ENCODE assay signal across 11 cellular contexts in the genomic region with DNA sequence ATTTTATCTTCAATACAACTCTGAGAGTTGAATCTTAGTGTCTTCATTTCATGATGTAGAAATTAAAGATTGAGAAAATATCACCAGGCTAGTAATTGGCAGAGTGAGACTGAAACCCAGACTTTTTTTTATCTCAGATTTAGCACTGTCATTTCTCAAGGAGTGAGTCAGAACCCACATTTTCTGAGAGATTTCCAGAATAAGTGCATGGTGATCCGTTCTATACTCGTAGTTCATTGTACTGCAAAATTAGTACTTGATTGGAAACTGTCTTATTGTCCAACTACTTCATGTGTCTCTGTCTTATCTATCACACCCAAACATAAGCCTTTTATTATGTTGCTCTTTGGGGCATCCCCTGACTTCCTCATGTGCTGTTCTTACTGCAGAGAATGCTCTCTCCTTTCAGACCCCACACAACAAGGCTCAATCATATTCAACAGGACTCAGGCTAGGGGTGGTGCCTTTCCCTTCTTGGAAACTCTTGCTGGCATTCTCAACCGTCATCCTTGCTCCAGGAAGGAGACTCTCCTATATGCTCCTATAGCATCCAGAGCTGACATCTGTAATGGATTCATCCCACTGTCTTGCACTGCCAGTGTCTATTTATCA.
DNase-seq lines count a peak whose midpoint lies in the region; ATAC-seq and TF ChIP-seq lines count a peak whose summit lies in the region.
"Had no signal": no experiment of that assay in that cellular context is flagged by ENCODE, and none has a peak within 500 bp of the region (broad histone marks: within the 10 kb centered on the region; RNA-seq: fewer than 3 reads in every experiment).

No MANE protein-coding gene starts in this region.

- H3K27ac ChIP-seq in AG04450 (ENCODE audit: low read depth, low read length) (peak overlapping the region; percentile 68), Karpas-422 (ENCODE audit: low read length) (no peak overlapping the region)

- POLR2A ChIA-PET in AG04450 (lab: Yijun Ruan, JAX), result interaction anchor here (1.9 kb wide), 1 partner anchor 13 kb away, joined by 7 read pairs; no protein-coding TSS in a partner anchor

- H3K4me3 ChIP-seq in AG04450 (ENCODE audit: low read depth, low read length) (no peak overlapping the region), adipocyte (ENCODE audit: low read length) (peak overlapping the region; percentile 43), Karpas-422 (ENCODE audit: low read length) (no peak overlapping the region)

- CTCF ChIA-PET in AG04450 (lab: Charles Lee), result no interaction called here

- H3K4me2 ChIP-seq in Karpas-422 (ENCODE audit: low read depth, low read length, poor library complexity, severe bottlenecking), result no peak overlapping the region

- H3K36me3 ChIP-seq in adipocyte (ENCODE audit: control insufficient read depth, insufficient read depth, low read length, severe bottlenecking) (no peaks in the 10 kb centered on the region), Karpas-422 (ENCODE audit: insufficient read depth, low read length) (no peaks in the 10 kb centered on the region)

- no peak for DNase-seq in AG04450 (ENCODE audit: low read depth, low spot score)
- DNase-seq in adipocyte (ENCODE audit: low read depth), result peak; percentile 71
- peak; percentile 8 for DNase-seq in glomerular visceral epithelial cell (ENCODE audit: extremely low spot score)
- no peak for DNase-seq in HK-2 (ENCODE audit: unreplicated experiment)
- DNase-seq in Karpas-422, result no peak
- no peak for DNase-seq in KG1 (lab: John Stamatoyannopoulos, UW)
- DNase-seq: amniotic stem cell; NCI-H2081; NK-92 treated with Interleukin-12 subunit alpha and Interleukin-12 subunit beta, amount 100 ng/mL, for 24 hours had no signal

- peak overlapping the region; percentile 65 for H3K9ac ChIP-seq in adipocyte (ENCODE audit: low read length)
- H3K9ac ChIP-seq in Karpas-422 (ENCODE audit: low read length), result no peak overlapping the region

- no peak overlapping the region for H2AFZ ChIP-seq in Karpas-422 (ENCODE audit: low read length)

- H3K9me3 ChIP-seq in AG04450 (ENCODE audit: control insufficient read depth, insufficient read depth, low read length) (no peaks in the 10 kb centered on the region), adipocyte (ENCODE audit: control insufficient read depth, low read length) (no peaks in the 10 kb centered on the region), Karpas-422 (ENCODE audit: low read length) (no peaks in the 10 kb centered on the region)

- H4K20me1 ChIP-seq in Karpas-422 (ENCODE audit: insufficient read depth, low read depth, low read length), result no peaks in the 10 kb centered on the region

- no peaks in the 10 kb centered on the region for H3K9me2 ChIP-seq in Karpas-422 (replicated peaks; ENCODE audit: insufficient read depth, low read length)

- H3K79me2 ChIP-seq in Karpas-422 (ENCODE audit: low read length), result no peaks in the 10 kb centered on the region

- no peaks in the 10 kb centered on the region for H3K27me3 ChIP-seq in AG04450 (ENCODE audit: control insufficient read depth, insufficient read depth, low read length)
- H3K27me3 ChIP-seq in adipocyte (replicated peaks; ENCODE audit: control insufficient read depth, insufficient read depth, low read length), result no peaks in the 10 kb centered on the region
- H3K27me3 ChIP-seq in Karpas-422 (ENCODE audit: low read length), result no peaks in the 10 kb centered on the region

- H3K4me1 ChIP-seq in adipocyte (ENCODE audit: control insufficient read depth, insufficient read depth, low read length) (peaks cover 76% of the 10 kb centered on the region), Karpas-422 (ENCODE audit: low read length) (no peaks in the 10 kb centered on the region)

- ATAC-seq in HG02610 (IDR thresholded peaks at IDR 0.05; ENCODE audit: unreplicated experiment) (peak; percentile 66), HG03025 (IDR thresholded peaks at IDR 0.05; ENCODE audit: low FRiP score, unreplicated experiment) (no peak)

- no peak for TF ChIP-seq CTCF in AG04450 (IDR thresholded peaks at IDR 0.05; ENCODE audit: low read depth, low read length)

Comparison
In these comparisons a context has a peak if more than half of its experiments do, and no peak if none do; other contexts are left out.
1. DNase-seq: peak in adipocyte (single experiment) and glomerular visceral epithelial cell (single experiment); none in AG04450 (single experiment), HK-2 (single experiment), Karpas-422 (single experiment) and KG1 (single experiment).